ENCODE assay signal across 30 cellular contexts in the genomic region with DNA sequence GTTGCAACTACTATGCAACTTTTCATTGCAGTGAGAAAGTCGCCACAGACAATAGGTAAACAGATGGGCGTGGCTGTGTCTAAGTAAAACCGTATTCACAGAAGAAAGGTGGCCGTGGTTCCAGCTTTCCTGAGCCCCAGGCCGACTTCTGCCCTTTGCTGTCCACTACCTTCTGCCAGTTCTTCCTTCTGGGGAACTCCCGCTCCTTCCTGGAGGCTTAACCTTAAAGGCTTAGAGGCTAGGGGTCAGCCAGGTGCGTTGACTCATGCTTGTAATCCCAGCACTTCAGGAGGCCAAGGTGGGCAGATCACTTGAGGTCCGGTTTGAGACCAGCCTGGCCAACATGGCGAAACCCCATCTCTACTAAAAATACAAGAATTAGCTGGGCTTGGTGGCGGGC. TPM values are rescaled to one million over a fixed set of nuclear protein-coding genes. Genes with fewer than 3 reads are reported as not detected.
"Had no signal": no experiment of that assay in that cellular context is flagged by ENCODE, and none has a peak within 500 bp of the region (broad histone marks: within the 10 kb centered on the region; RNA-seq: fewer than 3 reads in every experiment).

No MANE protein-coding gene starts in this region.

- ATAC-seq: SK-N-SH treated with all-trans-retinoic acid at 6 μM for 48 hours had no signal

- H3K27ac ChIP-seq: Peyer's patch, SJSA1 had no signal

- H3K36me3 ChIP-seq: Peyer's patch, SJSA1 had no signal

- H3K27me3 ChIP-seq: Peyer's patch, SJSA1 had no signal

- DNase-seq: activated CD4-positive, alpha-beta memory T cell treated with anti-CD3 and anti-CD28 coated beads, Interleukin-2, amount 10 ng/mL, durations not matched to agents 7 days and 5 days; activated CD4-positive, alpha-beta T cell treated with anti-CD3 and anti-CD28 coated beads for 36 hours; activated CD4-positive, alpha-beta T cell treated with anti-CD3 and anti-CD28 coated beads, Interleukin-2, amount 50 U/mL, for 1 hour; activated CD8-positive, alpha-beta memory T cell treated with anti-CD3 and anti-CD28 coated beads, Interleukin-2, amount 50 U/mL, for 4 hours; activated gamma-delta T cell treated with Interleukin-2 at 50 U/mL for 16 hours; activated naive CD4-positive, alpha-beta T cell treated with anti-CD3 and anti-CD28 coated beads, Interleukin-2, amount 10 ng/mL, durations not matched to agents 7 days and 5 days; activated naive CD8-positive, alpha-beta T cell treated with anti-CD3 and anti-CD28 coated beads for 36 hours; activated T-cell treated with anti-CD3 and anti-CD28 coated beads, Interleukin-2, amount 50 U/mL, for 72 hours; cerebellar nuclear complex; NCI-H1048; NCI-H146; NCI-H1930; NCI-H2171; NCI-H2227 treated with DMSO at 0.1 percent for 48 hours; NCI-H446 treated with DMSO at 0.1 percent for 48 hours; NCI-H526; NCI-H774; NK-92 treated with Interleukin-12 subunit alpha and Interleukin-12 subunit beta, amount 100 ng/mL, for 24 hours; OCI-M1; Peyer's patch; SHP77; T-helper 2 cell; T1000 had no signal

- H3K27ac Mint-ChIP-seq: activated CD4-positive, alpha-beta memory T cell treated with anti-CD3 and anti-CD28 coated beads, Interleukin-2, amount 10 ng/mL, durations not matched to agents 7 days and 5 days; activated CD4-positive, alpha-beta T cell treated with anti-CD3 and anti-CD28 coated beads for 36 hours; activated naive CD4-positive, alpha-beta T cell treated with anti-CD3 and anti-CD28 coated beads, Interleukin-2, amount 10 ng/mL, durations not matched to agents 7 days and 5 days; activated naive CD8-positive, alpha-beta T cell treated with anti-CD3 and anti-CD28 coated beads for 36 hours; activated T-cell treated with anti-CD3 and anti-CD28 coated beads, Interleukin-2, amount 50 U/mL, for 72 hours; activated T-helper 2 cell treated with anti-CD3 and anti-CD28 coated beads, Interferon-gamma antibody, Interleukin-2, Interleukin-4, amounts not matched to agents 10 μg/mL and 5 μg/mL and 100 μg/mL, durations not matched to agents 14 hours and 24 hours and 36 hours had no signal

- H3K9me3 ChIP-seq: Peyer's patch, SJSA1 had no signal

- H3K4me1 Mint-ChIP-seq: activated CD4-positive, alpha-beta T cell treated with anti-CD3 and anti-CD28 coated beads for 36 hours; activated naive CD8-positive, alpha-beta T cell treated with anti-CD3 and anti-CD28 coated beads for 36 hours had no signal

- H3K4me3 ChIP-seq: Peyer's patch, SJSA1 had no signal

- H3K36me3 Mint-ChIP-seq: activated naive CD4-positive, alpha-beta T cell treated with anti-CD3 and anti-CD28 coated beads, Interleukin-2, amount 10 ng/mL, durations not matched to agents 7 days and 5 days; activated naive CD8-positive, alpha-beta T cell treated with anti-CD3 and anti-CD28 coated beads for 36 hours had no signal

- H3K4me3 Mint-ChIP-seq: activated CD4-positive, alpha-beta memory T cell treated with anti-CD3 and anti-CD28 coated beads, Interleukin-2, amount 10 ng/mL, durations not matched to agents 7 days and 5 days; activated CD4-positive, alpha-beta T cell treated with anti-CD3 and anti-CD28 coated beads for 36 hours; activated naive CD4-positive, alpha-beta T cell treated with anti-CD3 and anti-CD28 coated beads, Interleukin-2, amount 10 ng/mL, durations not matched to agents 7 days and 5 days; activated naive CD8-positive, alpha-beta T cell treated with anti-CD3 and anti-CD28 coated beads for 36 hours; activated T-cell treated with anti-CD3 and anti-CD28 coated beads, Interleukin-2, amount 50 U/mL, for 72 hours had no signal

- H3K9me3 Mint-ChIP-seq: activated CD4-positive, alpha-beta memory T cell treated with anti-CD3 and anti-CD28 coated beads, Interleukin-2, amount 10 ng/mL, durations not matched to agents 7 days and 5 days; activated naive CD4-positive, alpha-beta T cell treated with anti-CD3 and anti-CD28 coated beads, Interleukin-2, amount 10 ng/mL, durations not matched to agents 7 days and 5 days; activated naive CD8-positive, alpha-beta T cell treated with anti-CD3 and anti-CD28 coated beads for 36 hours; activated T-cell treated with anti-CD3 and anti-CD28 coated beads, Interleukin-2, amount 50 U/mL, for 72 hours; activated T-helper 2 cell treated with anti-CD3 and anti-CD28 coated beads, Interferon-gamma antibody, Interleukin-2, Interleukin-4, amounts not matched to agents 10 μg/mL and 5 μg/mL and 100 μg/mL, durations not matched to agents 14 hours and 24 hours and 36 hours had no signal

- H3K4me1 ChIP-seq: SJSA1 had no signal

- H3K27me3 Mint-ChIP-seq: activated CD4-positive, alpha-beta memory T cell treated with anti-CD3 and anti-CD28 coated beads, Interleukin-2, amount 10 ng/mL, durations not matched to agents 7 days and 5 days; activated naive CD8-positive, alpha-beta T cell treated with anti-CD3 and anti-CD28 coated beads for 36 hours had no signal

RNA-seq across cellular contexts. Expression of gene SEPTIN12, which starts 2.1 kb away (rescaled TPM):
- total RNA-seq: activated CD4-positive, alpha-beta memory T cell treated with anti-CD3 and anti-CD28 coated beads, Interleukin-2, amount 10 ng/mL, durations not matched to agents 7 days and 5 days; activated CD4-positive, alpha-beta T cell treated with anti-CD3 and anti-CD28 coated beads for 36 hours; activated naive CD8-positive, alpha-beta T cell treated with anti-CD3 and anti-CD28 coated beads for 36 hours; activated T-cell treated with anti-CD3 and anti-CD28 coated beads, Interleukin-2, amount 50 U/mL, for 72 hours; activated T-helper 2 cell treated with anti-CD3 and anti-CD28 coated beads, Interferon-gamma antibody, Interleukin-2, Interleukin-4, amounts not matched to agents 10 μg/mL and 5 μg/mL and 100 μg/mL, durations not matched to agents 14 hours and 24 hours and 36 hours; cardiac septum; LHCN-M2; M059J; Peyer's patch; SJSA1 had no signal
- polyA plus RNA-seq: adipose tissue had no signal

RNA-seq across cellular contexts. Expression of gene SMIM22, which starts 4.9 kb away (rescaled TPM):
- total RNA-seq: activated CD4-positive, alpha-beta memory T cell treated with anti-CD3 and anti-CD28 coated beads, Interleukin-2, amount 10 ng/mL, durations not matched to agents 7 days and 5 days; activated CD4-positive, alpha-beta T cell treated with anti-CD3 and anti-CD28 coated beads for 36 hours; activated naive CD8-positive, alpha-beta T cell treated with anti-CD3 and anti-CD28 coated beads for 36 hours; activated T-cell treated with anti-CD3 and anti-CD28 coated beads, Interleukin-2, amount 50 U/mL, for 72 hours; activated T-helper 2 cell treated with anti-CD3 and anti-CD28 coated beads, Interferon-gamma antibody, Interleukin-2, Interleukin-4, amounts not matched to agents 10 μg/mL and 5 μg/mL and 100 μg/mL, durations not matched to agents 14 hours and 24 hours and 36 hours; cardiac septum; LHCN-M2; M059J; SJSA1 had no signal

RNA-seq across cellular contexts. Expression of gene DNAAF8, which starts 55.9 kb away (rescaled TPM):
- total RNA-seq: activated CD4-positive, alpha-beta memory T cell treated with anti-CD3 and anti-CD28 coated beads, Interleukin-2, amount 10 ng/mL, durations not matched to agents 7 days and 5 days; Peyer's patch had no signal
